ENCODE assay signal across 18 cellular contexts in genomic region chr12:56932867-56933266, GRCh38. TPM values are rescaled to one million over a fixed set of nuclear protein-coding genes. Genes with fewer than 3 reads are reported as not detected.
DNase-seq lines count a peak whose midpoint lies in the region; ATAC-seq and TF ChIP-seq lines count a peak whose summit lies in the region.
"Had no signal": no experiment of that assay in that cellular context is flagged by ENCODE, and none has a peak within 500 bp of the region (broad histone marks: within the 10 kb centered on the region; RNA-seq: fewer than 3 reads in every experiment).

No MANE protein-coding gene starts in this region.

- H3K27ac Mint-ChIP-seq in activated CD4-positive, alpha-beta T cell treated with anti-CD3 and anti-CD28 coated beads, Interleukin-2, amount 10 ng/mL, durations not matched to agents 7 days and 5 days: no peak overlapping the region
- H3K27ac Mint-ChIP-seq: activated T-cell treated with anti-CD3 and anti-CD28 coated beads, Interleukin-2, amount 50 U/mL, for 72 hours had no signal

- intact Hi-C loops in A673 (cut with micrococcal nuclease; ENCODE audit: unreplicated experiment): no loop called here

- H2AK5ac ChIP-seq in mesendoderm (ENCODE audit: low read length): no peak overlapping the region

- H3K4me3 ChIP-seq in A673 (ENCODE audit: low read depth, low read length, poor library complexity, severe bottlenecking) (no peak overlapping the region), esophagus (ENCODE audit: low read depth in 1 of 2, low read length in 2 of 2) (no peak overlapping the region), mesendoderm (ENCODE audit: low read length) (no peak overlapping the region)
- H3K4me3 ChIP-seq: testis had no signal

- no peak overlapping the region for H3K9ac ChIP-seq in mesendoderm (ENCODE audit: low read length)

- H4K8ac ChIP-seq in mesendoderm (ENCODE audit: low read depth, low read length): no peak overlapping the region

- no peak overlapping the region for H2BK120ac ChIP-seq in mesendoderm (ENCODE audit: low read depth, low read length)

- peaks cover 10% of the 10 kb centered on the region for H3K4me1 Mint-ChIP-seq in activated CD4-positive, alpha-beta T cell treated with anti-CD3 and anti-CD28 coated beads, Interleukin-2, amount 10 ng/mL, durations not matched to agents 7 days and 5 days

- CTCF ChIA-PET in A673 (lab: Charles Lee): no interaction called here
- CTCF ChIA-PET in activated CD4-positive, alpha-beta T cell treated with anti-CD3 and anti-CD28 coated beads, Interleukin-2, amount 10 ng/mL, durations not matched to agents 7 days and 5 days (lab: Charles Lee): no interaction called here

- no peak overlapping the region for H3K4me3 Mint-ChIP-seq in activated CD4-positive, alpha-beta T cell treated with anti-CD3 and anti-CD28 coated beads, Interleukin-2, amount 10 ng/mL, durations not matched to agents 7 days and 5 days
- H3K4me3 Mint-ChIP-seq: activated T-cell treated with anti-CD3 and anti-CD28 coated beads, Interleukin-2, amount 50 U/mL, for 72 hours had no signal

- BruUV-seq in A673 (replicated peaks; lab: Mats Ljungman, UMichigan): no TSS peak

- POLR2A ChIA-PET in A673 (lab: Charles Lee; ENCODE audit: low non-redundant PET): no interaction called here
- POLR2A ChIA-PET in activated CD4-positive, alpha-beta T cell treated with anti-CD3 and anti-CD28 coated beads, Interleukin-2, amount 10 ng/mL, durations not matched to agents 7 days and 5 days (lab: Charles Lee): no interaction called here

- no peaks in the 10 kb centered on the region for H3K27me3 Mint-ChIP-seq in activated CD4-positive, alpha-beta T cell treated with anti-CD3 and anti-CD28 coated beads, Interleukin-2, amount 10 ng/mL, durations not matched to agents 7 days and 5 days

- no peaks in the 10 kb centered on the region for H3K79me2 ChIP-seq in mesendoderm (ENCODE audit: control insufficient read depth, insufficient read depth, low read length)

- no peaks in the 10 kb centered on the region for H3K79me1 ChIP-seq in mesendoderm (ENCODE audit: low read length)

- no peak overlapping the region for H3K23ac ChIP-seq in mesendoderm (ENCODE audit: low read length)

- no peak for TF ChIP-seq CTCF in A673 (conservative IDR thresholded peaks at IDR 0.05; ENCODE audit: low read depth, low read length)

- no peak overlapping the region for H3K56ac ChIP-seq in mesendoderm (ENCODE audit: low read length)

- 65 to 83% methylated on average over 1 of the region's 1 CpG for WGBS in esophagus, 2 donors
- WGBS in mesendoderm (ENCODE audit: extremely low coverage, insufficient coverage, low lambda C conversion rate): no CpG with 5 or more reads among the region's 1 CpG

- no peak overlapping the region for H3K4me2 ChIP-seq in mesendoderm (ENCODE audit: low read length)

- H3K36me3 Mint-ChIP-seq in activated CD4-positive, alpha-beta T cell treated with anti-CD3 and anti-CD28 coated beads, Interleukin-2, amount 10 ng/mL, durations not matched to agents 7 days and 5 days (ENCODE audit: low read depth): no peaks in the 10 kb centered on the region

- DNase-seq in A673 (ENCODE audit: low spot score): no peak
- peak; percentile 23 for DNase-seq in MV-4-11 (lab: John Stamatoyannopoulos, UW)
- peak; percentile 9 for DNase-seq in mesendoderm
- no peak for DNase-seq in activated CD4-positive, alpha-beta T cell treated with anti-CD3 and anti-CD28 coated beads, Interleukin-2, amount 10 ng/mL, durations not matched to agents 7 days and 5 days
- no peak for DNase-seq in hepatic stellate cell (ENCODE audit: low spot score)
- DNase-seq: activated CD4-positive, alpha-beta T cell treated with anti-CD3 and anti-CD28 coated beads for 4 hours; activated T-cell treated with anti-CD3 and anti-CD28 coated beads, Interleukin-2, amount 50 U/mL, for 72 hours; NCI-H2171 treated with DMSO at 0.1 percent for 48 hours; stimulated activated CD4-positive, alpha-beta T cell treated with anti-CD3 and anti-CD28 coated beads, Interleukin-15, amount 100 ng/mL, for 24 hours; T-helper 1 cell; testis had no signal

- H3K4ac ChIP-seq in mesendoderm (ENCODE audit: low read depth, low read length): no peak overlapping the region

- H3K27me3 ChIP-seq in A673 (replicated peaks; ENCODE audit: insufficient read depth, low read depth, low read length, poor library complexity) (no peaks in the 10 kb centered on the region), esophagus (ENCODE audit: control insufficient read depth in 1 of 2, insufficient read depth in 2 of 2, low read length in 2 of 2) (no peaks in the 10 kb centered on the region), mesendoderm (ENCODE audit: insufficient read depth, low read length, poor library complexity) (no peaks in the 10 kb centered on the region)
- H3K27me3 ChIP-seq: testis had no signal

- no peak overlapping the region for H4K5ac ChIP-seq in mesendoderm (ENCODE audit: low read length)

- H2BK5ac ChIP-seq in mesendoderm (ENCODE audit: low read length): no peak overlapping the region

- H3K9me3 ChIP-seq in A673 (ENCODE audit: low read depth, low read length, poor library complexity, severe bottlenecking): no peaks in the 10 kb centered on the region
- H3K9me3 ChIP-seq in esophagus (ENCODE audit: control insufficient read depth in 2 of 2, insufficient read depth in 1 of 2, low read depth in 1 of 2, low read length in 1 of 2): no peaks in the 10 kb centered on the region
- H3K9me3 ChIP-seq: testis had no signal

- H3K18ac ChIP-seq in mesendoderm (ENCODE audit: low read length): no peak overlapping the region

- no peak overlapping the region for H2BK15ac ChIP-seq in mesendoderm (replicated peaks; ENCODE audit: low read depth)

- no peak for ATAC-seq in HG02763 (IDR thresholded peaks at IDR 0.05; ENCODE audit: unreplicated experiment)
- ATAC-seq in HG03280 (IDR thresholded peaks at IDR 0.05; ENCODE audit: unreplicated experiment): no peak
- ATAC-seq: activated T-cell treated with anti-CD3 and anti-CD28 coated beads, Interleukin-2, amount 50 U/mL, for 72 hours had no signal

- H3K4me1 ChIP-seq in A673 (ENCODE audit: insufficient read depth, low read length, poor library complexity, severe bottlenecking): peaks cover 13% of the 10 kb centered on the region
- H3K4me1 ChIP-seq in esophagus (ENCODE audit: control insufficient read depth in 2 of 2, insufficient read depth in 2 of 2, low read length in 1 of 2): peaks cover 3 to 6% of the 10 kb centered on the region in 2 donors
- peaks cover 4% of the 10 kb centered on the region for H3K4me1 ChIP-seq in mesendoderm (ENCODE audit: control insufficient read depth, low read depth, low read length)

- no peaks in the 10 kb centered on the region for H3K9me3 Mint-ChIP-seq in activated CD4-positive, alpha-beta T cell treated with anti-CD3 and anti-CD28 coated beads, Interleukin-2, amount 10 ng/mL, durations not matched to agents 7 days and 5 days
- H3K9me3 Mint-ChIP-seq: activated T-cell treated with anti-CD3 and anti-CD28 coated beads, Interleukin-2, amount 50 U/mL, for 72 hours had no signal

- peak overlapping the region; percentile 76 for H3K27ac ChIP-seq in A673 (ENCODE audit: low read depth, low read length, poor library complexity, severe bottlenecking)
- H3K27ac ChIP-seq in esophagus (ENCODE audit: low read depth in 2 of 2, low read length in 1 of 2): peak overlapping the region; percentile 83 to 95
- no peak overlapping the region for H3K27ac ChIP-seq in mesendoderm (ENCODE audit: low read depth, low read length)

- no peaks in the 10 kb centered on the region for H3K36me3 ChIP-seq in A673 (ENCODE audit: insufficient read depth, low read length, poor library complexity, severe bottlenecking)
- H3K36me3 ChIP-seq in esophagus (ENCODE audit: control insufficient read depth in 2 of 2, insufficient read depth in 2 of 2, low read length in 1 of 2): peaks cover 0 to 2% of the 10 kb centered on the region in 2 donors
- no peaks in the 10 kb centered on the region for H3K36me3 ChIP-seq in mesendoderm (ENCODE audit: control insufficient read depth, insufficient read depth, low read length)

RNA-seq across cellular contexts. Expression of gene SDR9C7, which starts 1.3 kb away (rescaled TPM):
- not detected in 2 replicates for total RNA-seq in A673 (2021)
- polyA plus RNA-seq in esophagus: 10 to 100 TPM in 1 of 2 donors, 1 to 10 TPM in 1; 9.4 to 16.8 TPM
- polyA plus RNA-seq in mesendoderm (2013, experiment 1 of 2): not detected
- polyA plus RNA-seq in mesendoderm (2013, experiment 2 of 2): not detected
- total RNA-seq in activated CD4-positive, alpha-beta T cell treated with anti-CD3 and anti-CD28 coated beads, Interleukin-2, amount 10 ng/mL, durations not matched to agents 7 days and 5 days: not detected
- total RNA-seq: chondrocyte, H1, MCF 10A had no signal
- polyA plus RNA-seq: adipose tissue had no signal

RNA-seq across cellular contexts. Expression of gene RDH16, which starts 24.5 kb away (rescaled TPM):
- 0.24 and 0.42 TPM in 2 replicates for total RNA-seq in A673 (2021)
- under 1 TPM; 0.62 to 0.69 TPM for polyA plus RNA-seq in esophagus
- 0.03 TPM for polyA plus RNA-seq in mesendoderm (2013, experiment 1 of 2)
- 0.04 TPM for polyA plus RNA-seq in mesendoderm (2013, experiment 2 of 2)
- under 1 TPM; 0.31 to 0.35 TPM for total RNA-seq in activated CD4-positive, alpha-beta T cell treated with anti-CD3 and anti-CD28 coated beads, Interleukin-2, amount 10 ng/mL, durations not matched to agents 7 days and 5 days
- total RNA-seq: chondrocyte had no signal

Comparison
In these comparisons a context has a peak if more than half of its experiments do, and no peak if none do; other contexts are left out.
1. DNase-seq: peak in MV-4-11 (single experiment) and mesendoderm (single experiment); none in A673 (single experiment), activated CD4-positive, alpha-beta T cell treated with anti-CD3 and anti-CD28 coated beads, Interleukin-2, amount 10 ng/mL, durations not matched to agents 7 days and 5 days (single experiment) and hepatic stellate cell (single experiment).